1 cellular context compared by ENCODE assay signal in the genomic region with DNA sequence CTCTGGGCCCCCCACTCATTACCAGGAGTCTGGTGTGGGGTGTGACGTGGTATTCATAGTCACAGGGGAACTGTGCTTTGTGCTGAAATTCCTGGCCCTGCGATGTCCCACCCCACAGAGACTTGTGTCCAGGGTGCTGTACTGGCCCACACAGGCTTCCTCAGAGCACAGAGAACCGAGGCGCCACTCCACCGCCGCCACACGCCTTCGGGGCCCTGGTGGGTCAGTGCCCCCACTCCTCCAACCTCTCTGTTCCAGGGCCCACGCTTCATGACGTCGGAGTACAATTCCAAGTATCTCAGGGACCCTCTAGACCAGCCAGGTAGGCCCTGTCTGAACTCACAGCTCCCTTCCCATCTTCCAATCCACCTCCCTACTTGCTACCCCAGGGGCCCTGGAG.
TF ChIP-seq lines count a peak whose summit lies in the region.

No MANE protein-coding gene starts in this region.

TF ChIP-seq in HepG2, 621 proteins besides CTCF, POLR2A, EP300 and RAD21:
- TF ChIP-seq, protein P1, sequence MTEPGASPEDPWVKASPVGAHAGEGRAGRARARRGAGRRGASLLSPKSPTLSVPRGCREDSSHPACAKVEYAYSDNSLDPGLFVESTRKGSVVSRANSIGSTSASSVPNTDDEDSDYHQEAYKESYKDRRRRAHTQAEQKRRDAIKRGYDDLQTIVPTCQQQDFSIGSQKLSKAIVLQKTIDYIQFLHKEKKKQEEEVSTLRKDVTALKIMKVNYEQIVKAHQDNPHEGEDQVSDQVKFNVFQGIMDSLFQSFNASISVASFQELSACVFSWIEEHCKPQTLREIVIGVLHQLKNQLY (CRISPR knock-in tag; IDR thresholded peaks at IDR 0.05), result no peak
- TF ChIP-seq PHF20 (CRISPR knock-in tag; IDR thresholded peaks at IDR 0.05), result no peak
- peak; percentile 25; the same call in 1 of the 2 replicates for TF ChIP-seq CREB1 (IDR thresholded peaks at IDR 0.05)
- TF ChIP-seq CREB1 (CRISPR knock-in tag; IDR thresholded peaks at IDR 0.05), result no peak
- no peak for TF ChIP-seq PRPF4 (IDR thresholded peaks at IDR 0.05; ENCODE audit: low read depth, low read length, poor library complexity, severe bottlenecking)
- no peak for TF ChIP-seq FOSL2 (CRISPR knock-in tag; IDR thresholded peaks at IDR 0.05)
